Comparison of ENCODE assay signal across 12 cellular contexts in the genomic region with DNA sequence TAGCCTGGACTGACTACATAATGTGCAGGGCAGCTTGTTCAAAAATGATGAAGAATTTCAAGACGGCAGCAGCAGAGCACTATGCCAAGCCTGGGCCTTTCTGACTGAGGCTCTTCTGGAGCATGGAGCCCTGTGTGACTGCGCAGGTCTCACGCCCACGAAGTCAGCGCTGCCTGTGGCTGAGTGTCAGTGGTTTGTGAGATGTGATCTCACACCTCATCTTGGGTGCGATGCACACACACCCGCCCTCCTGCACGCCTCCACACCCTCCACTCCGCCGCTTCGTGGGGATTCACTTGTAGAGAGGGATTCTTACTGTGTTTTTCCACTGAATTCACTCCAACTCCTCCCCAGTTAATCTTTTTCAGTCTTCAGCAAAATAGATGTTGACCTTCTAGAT.
DNase-seq lines count a peak whose midpoint lies in the region; ATAC-seq lines count a peak whose summit lies in the region.
"Had no signal": no experiment of that assay in that cellular context is flagged by ENCODE, and none has a peak within 500 bp of the region (broad histone marks: within the 10 kb centered on the region; RNA-seq: fewer than 3 reads in every experiment).

No MANE protein-coding gene starts in this region.

- peak overlapping the region; percentile 25 for H3K4me3 Mint-ChIP-seq in T-helper 17 cell
- H3K4me3 Mint-ChIP-seq in immature natural killer cell: peak overlapping the region; percentile 72 to 88 (median 77)

- no peak overlapping the region for H3K27ac Mint-ChIP-seq in T-helper 17 cell
- peak overlapping the region; percentile 92 to 97 (median 96) for H3K27ac Mint-ChIP-seq in immature natural killer cell

- no peaks in the 10 kb centered on the region for H3K9me3 Mint-ChIP-seq in immature natural killer cell

- ATAC-seq in T-helper 17 cell: no peak
- no peak for ATAC-seq in HG03378 (IDR thresholded peaks at IDR 0.05; ENCODE audit: unreplicated experiment)
- ATAC-seq in GM21515 (IDR thresholded peaks at IDR 0.05; ENCODE audit: unreplicated experiment): no peak

- H3K27me3 Mint-ChIP-seq in T-helper 17 cell (peaks cover 42% of the 10 kb centered on the region), immature natural killer cell (ENCODE audit: low read depth in 3 of 3) (peaks cover 0 to 23% (median 14%) of the 10 kb centered on the region in 3 donors)

- no peaks in the 10 kb centered on the region for H3K4me1 Mint-ChIP-seq in T-helper 17 cell
- H3K4me1 Mint-ChIP-seq in immature natural killer cell: peaks cover 95% of the 10 kb centered on the region in 2 donors

- H3K36me3 Mint-ChIP-seq in T-helper 17 cell (ENCODE audit: low read depth) (peaks cover 5% of the 10 kb centered on the region), immature natural killer cell (no peaks in the 10 kb centered on the region)

- DNase-seq in T-helper 17 cell: no peak
- DNase-seq in activated T-cell treated with anti-CD3 and anti-CD28 coated beads for 1 hour (ENCODE audit: low read depth): peak; percentile 1
- DNase-seq in immature natural killer cell: peak; percentile 83 to 88 (median 86)
- peak; percentile 12 to 64 (median 27) for DNase-seq in stimulated activated CD4-positive, alpha-beta T cell treated with anti-CD3 and anti-CD28 coated beads, TNF-alpha, amount 100 ng/mL, for 24 hours (ENCODE audit: low read depth in 3 of 3)
- no peak for DNase-seq in AG20443 (ENCODE audit: low spot score)
- DNase-seq in NCI-H1417 (lab: John Stamatoyannopoulos, UW): no peak
- DNase-seq: amniotic stem cell, dermis blood vessel endothelial cell, NCI-H1105 had no signal

- no peaks in the 10 kb centered on the region for H3K9me3 ChIP-seq in T-helper 17 cell (ENCODE audit: control insufficient read depth, low read length, poor library complexity, severe bottlenecking)
- H3K9me3 ChIP-seq: BLaER1 had no signal

Comparison
In these comparisons a context has a peak if more than half of its experiments do, and no peak if none do; other contexts are left out.
1. DNase-seq: peak in activated T-cell treated with anti-CD3 and anti-CD28 coated beads for 1 hour (single experiment), immature natural killer cell (3 of 3) and stimulated activated CD4-positive, alpha-beta T cell treated with anti-CD3 and anti-CD28 coated beads, TNF-alpha, amount 100 ng/mL, for 24 hours (3 of 3); none in T-helper 17 cell (0 of 3), AG20443 (single experiment) and NCI-H1417 (0 of 3).